In the genomic region with DNA sequence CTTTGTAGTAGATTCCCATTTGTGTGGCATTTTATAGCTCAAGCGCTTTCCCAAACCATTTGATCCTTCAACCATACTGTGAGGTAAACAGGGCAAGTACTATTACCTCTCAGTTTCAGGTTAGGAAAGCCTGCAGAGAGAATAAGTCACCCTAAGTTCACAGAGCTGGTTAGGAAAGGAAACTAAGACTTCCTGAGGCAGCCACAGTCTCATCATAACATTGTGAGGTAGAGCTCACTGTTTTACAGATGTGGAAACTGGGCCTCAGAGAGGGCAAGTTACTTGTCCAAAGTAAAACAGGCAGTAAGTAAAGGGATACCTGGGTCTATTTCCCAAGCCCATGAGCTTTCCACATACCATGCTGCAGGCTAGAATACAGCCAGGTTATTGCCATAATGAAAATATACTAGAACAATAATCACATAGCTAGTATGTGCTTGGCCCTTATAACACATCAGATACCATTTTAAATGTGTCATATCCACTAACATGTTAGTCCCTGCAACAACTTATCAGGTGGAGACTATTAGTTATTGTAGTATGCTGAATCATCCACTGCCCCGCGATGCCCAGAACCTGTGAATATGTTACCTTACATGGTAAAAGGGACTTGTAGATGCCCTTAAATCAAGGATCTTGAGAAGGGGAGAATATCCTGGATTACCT, we compare ENCODE assay signal across 20 cellular contexts.
DNase-seq lines count a peak whose midpoint lies in the region; ATAC-seq and TF ChIP-seq lines count a peak whose summit lies in the region.
"Had no signal": no experiment of that assay in that cellular context is flagged by ENCODE, and none has a peak within 500 bp of the region (broad histone marks: within the 10 kb centered on the region; RNA-seq: fewer than 3 reads in every experiment).

No MANE protein-coding gene starts in this region.

- H3K27me3 ChIP-seq in RWPE2 (ENCODE audit: insufficient read depth, poor library complexity, severe bottlenecking): no peaks in the 10 kb centered on the region
- no peaks in the 10 kb centered on the region for H3K27me3 ChIP-seq in Karpas-422 (ENCODE audit: low read length)
- H3K27me3 ChIP-seq: body of pancreas, esophagus muscularis mucosa had no signal

- H3K36me3 Mint-ChIP-seq in activated naive CD4-positive, alpha-beta T cell treated with anti-CD3 and anti-CD28 coated beads, Interleukin-2, amount 10 ng/mL, durations not matched to agents 7 days and 5 days: peaks cover 2% of the 10 kb centered on the region
- no peaks in the 10 kb centered on the region for H3K36me3 Mint-ChIP-seq in effector memory CD8-positive, alpha-beta T cell (ENCODE audit: insufficient read depth)

- H3K9me3 ChIP-seq in RWPE2 (ENCODE audit: severe bottlenecking) (no peaks in the 10 kb centered on the region), Karpas-422 (ENCODE audit: low read length) (no peaks in the 10 kb centered on the region)
- H3K9me3 ChIP-seq: body of pancreas, esophagus muscularis mucosa, lower lobe of right lung had no signal

- no peaks in the 10 kb centered on the region for H4K20me1 ChIP-seq in Karpas-422 (ENCODE audit: insufficient read depth, low read depth, low read length)

- H3K79me2 ChIP-seq in Karpas-422 (ENCODE audit: low read length): no peaks in the 10 kb centered on the region

- peak; percentile 26 for DNase-seq in activated naive CD4-positive, alpha-beta T cell treated with anti-CD3 and anti-CD28 coated beads, Interleukin-2, amount 10 ng/mL, durations not matched to agents 7 days and 5 days
- DNase-seq in activated naive CD4-positive, alpha-beta T cell treated with Interleukin-2 at 50 U/mL for 16 hours: no peak
- DNase-seq in RWPE2 (ENCODE audit: low spot score): no peak
- DNase-seq in effector memory CD8-positive, alpha-beta T cell: peak in 1 of 3 experiments; percentile 7
- peak in 1 of 2 donors; percentile 22 for DNase-seq in stimulated activated naive CD8-positive, alpha-beta T cell treated with anti-CD3 and anti-CD28 coated beads, Interleukin-15, amount 100 ng/mL, for 72 hours
- no peak for DNase-seq in HUDEP-2 (lab: John Stamatoyannopoulos, UW; ENCODE audit: unreplicated experiment in 76 of 76)
- no peak for DNase-seq in HCEC 1CT
- DNase-seq in Karpas-422: no peak
- DNase-seq: activated CD4-positive, alpha-beta T cell treated with anti-CD3 and anti-CD28 coated beads for 48 hours; body of pancreas; Calu3; lower lobe of right lung; NCI-H2029; NCI-H446 treated with DMSO at 0.1 percent for 48 hours; Right ventricle myocardium superior; stimulated activated CD4-positive, alpha-beta T cell treated with anti-CD3 and anti-CD28 coated beads, Interleukin-2, amount 100 ng/mL, for 24 hours; substantia nigra had no signal

- no peak overlapping the region for H3K27ac ChIP-seq in RWPE2 (ENCODE audit: poor library complexity, severe bottlenecking)
- no peak overlapping the region for H3K27ac ChIP-seq in Karpas-422 (ENCODE audit: low read length)
- H3K27ac ChIP-seq: body of pancreas, esophagus muscularis mucosa, lower lobe of right lung had no signal

- no peak overlapping the region for H3K4me2 ChIP-seq in Karpas-422 (ENCODE audit: low read depth, low read length, poor library complexity, severe bottlenecking)

- H3K27ac Mint-ChIP-seq in activated naive CD4-positive, alpha-beta T cell treated with anti-CD3 and anti-CD28 coated beads, Interleukin-2, amount 10 ng/mL, durations not matched to agents 7 days and 5 days: peak overlapping the region; percentile 86
- peak overlapping the region; percentile 46 to 84 for H3K27ac Mint-ChIP-seq in effector memory CD8-positive, alpha-beta T cell
- H3K27ac Mint-ChIP-seq in stimulated activated naive CD8-positive, alpha-beta T cell treated with anti-CD3 and anti-CD28 coated beads, Interleukin-15, amount 100 ng/mL, for 72 hours: peak overlapping the region; percentile 10 to 84
- H3K27ac Mint-ChIP-seq: dendritic cell treated with granulocyte-macrophage colony-stimulating factor and Interleukin-4, amounts not matched to agents 40 ng/mL and 50 ng/mL, for 4 days had no signal

- H3K36me3 ChIP-seq in RWPE2 (ENCODE audit: low read depth) (no peaks in the 10 kb centered on the region), Karpas-422 (ENCODE audit: insufficient read depth, low read length) (no peaks in the 10 kb centered on the region)
- H3K36me3 ChIP-seq: esophagus muscularis mucosa, lower lobe of right lung had no signal

- CTCF ChIA-PET in activated naive CD4-positive, alpha-beta T cell treated with anti-CD3 and anti-CD28 coated beads, Interleukin-2, amount 10 ng/mL, durations not matched to agents 7 days and 5 days (lab: Charles Lee): interaction anchor here (0.7 to 2.0 kb wide), 5 partner anchors 21 to 113 kb away, joined by 3 to 5 read pairs (median 3); no protein-coding TSS in a partner anchor

- H3K4me3 Mint-ChIP-seq in activated naive CD4-positive, alpha-beta T cell treated with anti-CD3 and anti-CD28 coated beads, Interleukin-2, amount 10 ng/mL, durations not matched to agents 7 days and 5 days: peak overlapping the region; percentile 20
- peak overlapping the region in 1 of 2 donors; percentile 47 for H3K4me3 Mint-ChIP-seq in effector memory CD8-positive, alpha-beta T cell
- H3K4me3 Mint-ChIP-seq in stimulated activated naive CD8-positive, alpha-beta T cell treated with anti-CD3 and anti-CD28 coated beads, Interleukin-15, amount 100 ng/mL, for 72 hours: peak overlapping the region in 1 of 2 donors; percentile 49
- H3K4me3 Mint-ChIP-seq: dendritic cell treated with granulocyte-macrophage colony-stimulating factor and Interleukin-4, amounts not matched to agents 40 ng/mL and 50 ng/mL, for 4 days had no signal

- TF ChIP-seq CTCF in RWPE2 (IDR thresholded peaks at IDR 0.05; ENCODE audit: poor library complexity, severe bottlenecking): no peak

- H3K4me1 ChIP-seq in RWPE2 (ENCODE audit: insufficient read depth, poor library complexity, severe bottlenecking): no peaks in the 10 kb centered on the region
- H3K4me1 ChIP-seq in Karpas-422 (ENCODE audit: low read length): no peaks in the 10 kb centered on the region
- H3K4me1 ChIP-seq: body of pancreas, esophagus muscularis mucosa, lower lobe of right lung had no signal

- peaks cover 3% of the 10 kb centered on the region for H3K9me3 Mint-ChIP-seq in activated naive CD4-positive, alpha-beta T cell treated with anti-CD3 and anti-CD28 coated beads, Interleukin-2, amount 10 ng/mL, durations not matched to agents 7 days and 5 days
- H3K9me3 Mint-ChIP-seq in effector memory CD8-positive, alpha-beta T cell: no peaks in the 10 kb centered on the region
- no peaks in the 10 kb centered on the region for H3K9me3 Mint-ChIP-seq in stimulated activated naive CD8-positive, alpha-beta T cell treated with anti-CD3 and anti-CD28 coated beads, Interleukin-15, amount 100 ng/mL, for 72 hours
- H3K9me3 Mint-ChIP-seq: dendritic cell treated with granulocyte-macrophage colony-stimulating factor and Interleukin-4, amounts not matched to agents 40 ng/mL and 50 ng/mL, for 4 days had no signal

- no peak overlapping the region for H3K9ac ChIP-seq in Karpas-422 (ENCODE audit: low read length)

- peak; percentile 68 for ATAC-seq in RWPE2 (ENCODE audit: low read depth)
- peak; percentile 94 for ATAC-seq in effector memory CD8-positive, alpha-beta T cell (replicated peaks)
- peak; percentile 95 for ATAC-seq in stimulated activated naive CD8-positive, alpha-beta T cell treated with anti-CD3 and anti-CD28 coated beads, Interleukin-15, amount 100 ng/mL, for 72 hours
- ATAC-seq: body of pancreas, GM12878, lower lobe of right lung had no signal

- H3K4me1 Mint-ChIP-seq in activated naive CD4-positive, alpha-beta T cell treated with anti-CD3 and anti-CD28 coated beads, Interleukin-2, amount 10 ng/mL, durations not matched to agents 7 days and 5 days: peaks cover 50% of the 10 kb centered on the region
- H3K4me1 Mint-ChIP-seq in effector memory CD8-positive, alpha-beta T cell (ENCODE audit: low read depth in 2 of 2): peaks cover 17 to 23% of the 10 kb centered on the region in 2 donors
- peaks cover 45% of the 10 kb centered on the region for H3K4me1 Mint-ChIP-seq in stimulated activated naive CD8-positive, alpha-beta T cell treated with anti-CD3 and anti-CD28 coated beads, Interleukin-15, amount 100 ng/mL, for 72 hours

- peaks cover 5% of the 10 kb centered on the region for H3K27me3 Mint-ChIP-seq in activated naive CD4-positive, alpha-beta T cell treated with anti-CD3 and anti-CD28 coated beads, Interleukin-2, amount 10 ng/mL, durations not matched to agents 7 days and 5 days
- peaks cover 6 to 8% of the 10 kb centered on the region in 2 donors for H3K27me3 Mint-ChIP-seq in effector memory CD8-positive, alpha-beta T cell
- H3K27me3 Mint-ChIP-seq in stimulated activated naive CD8-positive, alpha-beta T cell treated with anti-CD3 and anti-CD28 coated beads, Interleukin-15, amount 100 ng/mL, for 72 hours: peaks cover 7% of the 10 kb centered on the region
- H3K27me3 Mint-ChIP-seq: dendritic cell treated with granulocyte-macrophage colony-stimulating factor and Interleukin-4, amounts not matched to agents 40 ng/mL and 50 ng/mL, for 4 days had no signal

- no peak overlapping the region for H2AFZ ChIP-seq in Karpas-422 (ENCODE audit: low read length)

- H3K4me3 ChIP-seq in RWPE2 (ENCODE audit: severe bottlenecking) (no peak overlapping the region), Karpas-422 (ENCODE audit: low read length) (no peak overlapping the region)
- H3K4me3 ChIP-seq: body of pancreas, esophagus muscularis mucosa, GM12878, lower lobe of right lung had no signal

- no peaks in the 10 kb centered on the region for H3K9me2 ChIP-seq in Karpas-422 (replicated peaks; ENCODE audit: insufficient read depth, low read length)
